Comparison of ENCODE assay signal across 20 cellular contexts in genomic region chr6:135701426-135701825, GRCh38.
"Had no signal": no experiment of that assay in that cellular context is flagged by ENCODE, and none has a peak within 500 bp of the region (broad histone marks: within the 10 kb centered on the region; RNA-seq: fewer than 3 reads in every experiment).

No MANE protein-coding gene starts in this region.

- H3K4me1 ChIP-seq: esophagus muscularis mucosa, psoas muscle, right atrium auricular region, sigmoid colon, stomach had no signal

- ATAC-seq: heart left ventricle; left lobe of liver; mucosa of descending colon; naive thymus-derived CD8-positive, alpha-beta T cell; psoas muscle had no signal

- H3K27me3 ChIP-seq: esophagus muscularis mucosa, heart left ventricle, neutrophil, right atrium auricular region, sigmoid colon, stomach had no signal

- H3K36me3 Mint-ChIP-seq: naive thymus-derived CD8-positive, alpha-beta T cell had no signal

- H3K4me1 Mint-ChIP-seq: naive thymus-derived CD8-positive, alpha-beta T cell had no signal

- H3K4me3 ChIP-seq: coronary artery, esophagus muscularis mucosa, heart left ventricle, mucosa of descending colon, psoas muscle, right atrium auricular region, sigmoid colon, stomach, thoracic aorta had no signal

- DNase-seq: effector CD4-positive, alpha-beta T cell; foreskin melanocyte; heart left ventricle; hippocampal formation; kidney glomerular epithelial cell; mucosa of descending colon; naive thymus-derived CD8-positive, alpha-beta T cell; psoas muscle; sigmoid colon; small intestine; stimulated activated CD4-positive, alpha-beta T cell treated with anti-CD3 and anti-CD28 coated beads, Interleukin-12 subunit alpha, Interleukin-12 subunit beta, amount 100 ng/mL, for 4 hours; stimulated activated naive CD4-positive, alpha-beta T cell; stomach; substantia nigra had no signal

- H3K9me3 ChIP-seq: esophagus muscularis mucosa, heart left ventricle, mucosa of descending colon, neutrophil, psoas muscle, right atrium auricular region, sigmoid colon, stomach, thoracic aorta had no signal

- H3K27ac ChIP-seq: coronary artery, esophagus muscularis mucosa, heart left ventricle, neutrophil, psoas muscle, right atrium auricular region, sigmoid colon, stomach, thoracic aorta had no signal

- H3K4me3 Mint-ChIP-seq: naive thymus-derived CD8-positive, alpha-beta T cell had no signal

- H3K27ac Mint-ChIP-seq: naive thymus-derived CD8-positive, alpha-beta T cell had no signal

- H3K36me3 ChIP-seq: esophagus muscularis mucosa, heart left ventricle, neutrophil, right atrium auricular region, sigmoid colon, stomach, thoracic aorta had no signal
